Comparison of ENCODE assay signal across 10 cellular contexts in the genomic region with DNA sequence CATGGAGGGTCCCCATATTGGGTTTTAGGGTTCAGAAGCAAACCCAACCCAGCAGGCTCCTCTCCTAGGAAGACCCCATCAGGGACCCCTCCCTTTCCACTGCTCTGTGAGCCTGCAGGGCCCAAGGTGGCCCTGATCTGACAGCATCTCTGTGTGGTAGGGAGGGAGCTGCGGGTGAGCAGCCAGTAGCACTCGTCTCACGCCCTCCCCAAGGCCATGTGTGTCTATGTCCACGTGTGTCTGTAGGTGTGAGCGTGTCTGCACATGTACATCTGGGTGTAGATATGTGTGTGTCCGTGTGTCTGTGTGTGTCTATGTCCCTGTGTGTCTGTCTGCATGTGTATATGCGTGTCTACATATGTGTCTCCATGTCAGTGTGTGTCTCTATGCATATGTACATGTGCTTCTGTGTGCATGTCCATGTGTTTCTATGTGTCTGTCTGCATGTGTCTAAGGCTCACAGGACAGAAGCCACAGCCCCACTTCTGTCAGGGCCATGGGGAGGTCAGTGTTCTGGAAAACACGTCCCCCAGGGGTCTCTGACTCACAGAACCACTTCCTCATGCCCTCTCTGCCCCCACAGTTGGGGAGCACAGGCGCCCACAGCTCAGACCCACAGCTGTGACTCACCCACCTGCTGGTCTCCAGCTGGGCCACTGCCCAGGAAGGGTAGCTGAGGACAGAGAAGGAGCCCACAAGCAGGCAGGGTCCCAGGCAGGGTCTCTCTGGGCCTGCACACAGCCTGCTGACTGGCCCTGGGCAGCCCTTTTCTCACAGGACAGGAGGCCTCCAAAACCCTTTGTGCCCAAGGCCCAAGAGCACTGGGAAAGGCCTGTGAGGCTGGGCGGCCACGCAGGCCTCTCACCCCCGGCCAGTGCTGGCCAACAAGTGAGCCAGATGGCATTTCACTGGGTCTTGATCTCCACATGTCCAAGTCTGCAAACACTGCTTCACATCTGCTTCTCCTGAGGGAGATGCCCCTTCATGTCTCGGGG.
DNase-seq lines count a peak whose midpoint lies in the region; ATAC-seq, FAIRE-seq and TF ChIP-seq lines count a peak whose summit lies in the region.
"Had no signal": no experiment of that assay in that cellular context is flagged by ENCODE, and none has a peak within 500 bp of the region (broad histone marks: within the 10 kb centered on the region; RNA-seq: fewer than 3 reads in every experiment).

No MANE protein-coding gene starts in this region.

- no peak overlapping the region for H2AFZ ChIP-seq in keratinocyte (ENCODE audit: control insufficient read depth, low read length)

- WGBS in tibial nerve, 2 donors, result 69 to 73% methylated on average over 13 of the region's 13 CpGs

- H3K9ac ChIP-seq in keratinocyte (ENCODE audit: control insufficient read depth, extremely low read depth, insufficient read depth, low read length), result no peak overlapping the region

- H3K27me3 Mint-ChIP-seq in activated CD4-positive, alpha-beta T cell treated with anti-CD3 and anti-CD28 coated beads, Interleukin-2, amount 10 ng/mL, durations not matched to agents 24 days and 14 days, result no peaks in the 10 kb centered on the region
- H3K27me3 Mint-ChIP-seq in activated CD4-positive, alpha-beta T cell treated with anti-CD3 and anti-CD28 coated beads, Interleukin-2, amount 10 ng/mL, durations not matched to agents 7 days and 5 days, result no peaks in the 10 kb centered on the region

- FAIRE-seq in keratinocyte (lab: Jason Lieb, UNC), result peak; percentile 95

- H3K36me3 ChIP-seq in ascending aorta, result no peaks in the 10 kb centered on the region
- no peaks in the 10 kb centered on the region for H3K36me3 ChIP-seq in keratinocyte (ENCODE audit: control insufficient read depth in 2 of 2, extremely low read depth in 1 of 2, insufficient read depth in 2 of 2, low read length in 2 of 2)
- no peaks in the 10 kb centered on the region for H3K36me3 ChIP-seq in tibial nerve

- no peaks in the 10 kb centered on the region for H3K9me1 ChIP-seq in keratinocyte (ENCODE audit: control insufficient read depth, extremely low read depth, insufficient read depth, low read length)

- H3K79me2 ChIP-seq in keratinocyte (ENCODE audit: control insufficient read depth, insufficient read depth, low read length), result no peaks in the 10 kb centered on the region

- H4K20me1 ChIP-seq in keratinocyte (ENCODE audit: control insufficient read depth, extremely low read depth, insufficient read depth, low read length), result no peaks in the 10 kb centered on the region

- H3K4me2 ChIP-seq in keratinocyte (ENCODE audit: control insufficient read depth, extremely low read depth, insufficient read depth, low read depth, low read length), result peak overlapping the region; percentile 4

- no peaks in the 10 kb centered on the region for H3K9me3 Mint-ChIP-seq in activated CD4-positive, alpha-beta T cell treated with anti-CD3 and anti-CD28 coated beads, Interleukin-2, amount 10 ng/mL, durations not matched to agents 24 days and 14 days
- H3K9me3 Mint-ChIP-seq in activated CD4-positive, alpha-beta T cell treated with anti-CD3 and anti-CD28 coated beads, Interleukin-2, amount 10 ng/mL, durations not matched to agents 7 days and 5 days, result no peaks in the 10 kb centered on the region
- H3K9me3 Mint-ChIP-seq: natural killer cell, T-cell had no signal

- no peak overlapping the region for H3K4me3 ChIP-seq in ascending aorta
- H3K4me3 ChIP-seq in keratinocyte (ENCODE audit: control insufficient read depth in 2 of 3, extremely low read depth in 1 of 3, insufficient read depth in 2 of 3, low read depth in 1 of 3, low read length in 3 of 3), result no peak overlapping the region
- no peak overlapping the region for H3K4me3 ChIP-seq in tibial nerve

- POLR2A ChIA-PET in activated CD4-positive, alpha-beta T cell treated with anti-CD3 and anti-CD28 coated beads, Interleukin-2, amount 10 ng/mL, durations not matched to agents 7 days and 5 days (lab: Charles Lee), result no interaction called here

- no peaks in the 10 kb centered on the region for H3K36me3 Mint-ChIP-seq in activated CD4-positive, alpha-beta T cell treated with anti-CD3 and anti-CD28 coated beads, Interleukin-2, amount 10 ng/mL, durations not matched to agents 24 days and 14 days (ENCODE audit: low read depth)
- H3K36me3 Mint-ChIP-seq in activated CD4-positive, alpha-beta T cell treated with anti-CD3 and anti-CD28 coated beads, Interleukin-2, amount 10 ng/mL, durations not matched to agents 7 days and 5 days (ENCODE audit: low read depth), result no peaks in the 10 kb centered on the region
- H3K36me3 Mint-ChIP-seq: natural killer cell, T-cell had no signal

- H3K4me3 Mint-ChIP-seq in activated CD4-positive, alpha-beta T cell treated with anti-CD3 and anti-CD28 coated beads, Interleukin-2, amount 10 ng/mL, durations not matched to agents 24 days and 14 days, result no peak overlapping the region
- H3K4me3 Mint-ChIP-seq in activated CD4-positive, alpha-beta T cell treated with anti-CD3 and anti-CD28 coated beads, Interleukin-2, amount 10 ng/mL, durations not matched to agents 7 days and 5 days, result no peak overlapping the region
- H3K4me3 Mint-ChIP-seq: natural killer cell, T-cell had no signal

- dilution Hi-C loops in keratinocyte (cut with MboI; ENCODE audit: extremely low pct_ligation_motif_present, low sequenced_read_pairs), result no loop called here

- H3K27me3 ChIP-seq in ascending aorta (no peaks in the 10 kb centered on the region), keratinocyte (ENCODE audit: control insufficient read depth, extremely low read depth, insufficient read depth, low read length) (peaks cover 12% of the 10 kb centered on the region), tibial nerve (no peaks in the 10 kb centered on the region)

- H3K4me1 Mint-ChIP-seq in activated CD4-positive, alpha-beta T cell treated with anti-CD3 and anti-CD28 coated beads, Interleukin-2, amount 10 ng/mL, durations not matched to agents 24 days and 14 days, result peaks cover 12% of the 10 kb centered on the region
- H3K4me1 Mint-ChIP-seq in activated CD4-positive, alpha-beta T cell treated with anti-CD3 and anti-CD28 coated beads, Interleukin-2, amount 10 ng/mL, durations not matched to agents 7 days and 5 days, result peaks cover 9% of the 10 kb centered on the region

- TF ChIP-seq POLR2A in tibial nerve (IDR thresholded peaks at IDR 0.05), result no peak

- TF ChIP-seq CTCF in ascending aorta (IDR thresholded peaks at IDR 0.05) (no peak), keratinocyte (optimal IDR thresholded peaks at IDR 0.05 in 1 of 3, IDR thresholded peaks at IDR 0.05 in 1 of 3, conservative IDR thresholded peaks at IDR 0.05 in 1 of 3; ENCODE audit: extremely low read depth in 1 of 3, insufficient read depth in 2 of 3, low read length in 3 of 3) (no peak), tibial nerve (IDR thresholded peaks at IDR 0.05) (no peak)

- peak overlapping the region; percentile 32 for H3K27ac Mint-ChIP-seq in activated CD4-positive, alpha-beta T cell treated with anti-CD3 and anti-CD28 coated beads, Interleukin-2, amount 10 ng/mL, durations not matched to agents 24 days and 14 days
- no peak overlapping the region for H3K27ac Mint-ChIP-seq in activated CD4-positive, alpha-beta T cell treated with anti-CD3 and anti-CD28 coated beads, Interleukin-2, amount 10 ng/mL, durations not matched to agents 7 days and 5 days
- H3K27ac Mint-ChIP-seq: natural killer cell, T-cell had no signal

- peaks cover 9 to 21% of the 10 kb centered on the region in 2 donors for H3K4me1 ChIP-seq in ascending aorta
- peaks cover 32% of the 10 kb centered on the region for H3K4me1 ChIP-seq in keratinocyte (ENCODE audit: control insufficient read depth, extremely low read depth, insufficient read depth, low read length)
- H3K4me1 ChIP-seq in tibial nerve, result peaks cover 0 to 67% (median 27%) of the 10 kb centered on the region in 4 donors

- no peak for ATAC-seq in HG03159 (IDR thresholded peaks at IDR 0.05; ENCODE audit: unreplicated experiment)
- no peak for ATAC-seq in GM18502 (IDR thresholded peaks at IDR 0.05; ENCODE audit: poor library complexity, unreplicated experiment)
- no peak for ATAC-seq in GM18909 (IDR thresholded peaks at IDR 0.05; ENCODE audit: poor library complexity, unreplicated experiment)
- ATAC-seq: T-cell had no signal

- H3K9me3 ChIP-seq in ascending aorta, result no peaks in the 10 kb centered on the region
- no peaks in the 10 kb centered on the region for H3K9me3 ChIP-seq in keratinocyte (ENCODE audit: control insufficient read depth, low read depth, low read length)
- no peaks in the 10 kb centered on the region for H3K9me3 ChIP-seq in tibial nerve

- peak overlapping the region; percentile 53 to 66 for H3K27ac ChIP-seq in ascending aorta
- no peak overlapping the region for H3K27ac ChIP-seq in keratinocyte (ENCODE audit: control insufficient read depth, insufficient read depth, low read length)
- H3K27ac ChIP-seq in tibial nerve, result peak overlapping the region in 3 of 4 donors; percentile 55 to 73 (median 61)

- intact Hi-C loops in activated CD4-positive, alpha-beta T cell treated with anti-CD3 and anti-CD28 coated beads, Interleukin-2, amount 10 ng/mL, durations not matched to agents 24 days and 14 days (cut with micrococcal nuclease), result no loop called here
- intact Hi-C loops in ascending aorta (cut with DNase I), result no loop called here

- CTCF ChIA-PET in activated CD4-positive, alpha-beta T cell treated with anti-CD3 and anti-CD28 coated beads, Interleukin-2, amount 10 ng/mL, durations not matched to agents 7 days and 5 days (lab: Charles Lee), result no interaction called here

- DNase-seq in activated CD4-positive, alpha-beta T cell treated with anti-CD3 and anti-CD28 coated beads, Interleukin-2, amount 10 ng/mL, durations not matched to agents 24 days and 14 days, result no peak
- DNase-seq in activated CD4-positive, alpha-beta T cell treated with anti-CD3 and anti-CD28 coated beads, Interleukin-2, amount 10 ng/mL, durations not matched to agents 7 days and 5 days, result no peak
- DNase-seq in ascending aorta (ENCODE audit: low spot score in 2 of 2) (peak; percentile 61 to 89), keratinocyte (ENCODE audit: low read depth, low spot score) (peak; percentile 48), tibial nerve (ENCODE audit: low spot score in 2 of 2) (peak in 1 of 2 donors; percentile 41)
- DNase-seq: natural killer cell had no signal

- peak in 1 of 2 donors; percentile 25 for TF ChIP-seq EP300 in tibial nerve (IDR thresholded peaks at IDR 0.05)

Comparison
In these comparisons a context has a peak if more than half of its experiments do, and no peak if none do; other contexts are left out.
1. DNase-seq: peak in ascending aorta (2 of 2) and keratinocyte (single experiment); none in activated CD4-positive, alpha-beta T cell treated with anti-CD3 and anti-CD28 coated beads, Interleukin-2, amount 10 ng/mL, durations not matched to agents 24 days and 14 days (single experiment) and activated CD4-positive, alpha-beta T cell treated with anti-CD3 and anti-CD28 coated beads, Interleukin-2, amount 10 ng/mL, durations not matched to agents 7 days and 5 days (single experiment).